In genomic region chr2:65231121-65231520, GRCh38 we compare ENCODE assay signal across 11 cellular contexts. TPM values are rescaled to one million over a fixed set of nuclear protein-coding genes. Genes with fewer than 3 reads are reported as not detected.
A peak's percentile ranks its signal among the peaks of the same experiment; 100 is the strongest.
DNase-seq lines count a peak whose midpoint lies in the region; ATAC-seq, FAIRE-seq and TF ChIP-seq lines count a peak whose summit lies in the region.
"Had no signal": no experiment of that assay in that cellular context is flagged by ENCODE, and none has a peak within 500 bp of the region (broad histone marks: within the 10 kb centered on the region; RNA-seq: fewer than 3 reads in every experiment).

No MANE protein-coding gene starts in this region.

- H3K27me3 ChIP-seq in MG63: no peaks in the 10 kb centered on the region
- H3K27me3 ChIP-seq in dorsolateral prefrontal cortex: no peaks in the 10 kb centered on the region

- H3K9me3 Mint-ChIP-seq in activated B cell treated with CpG ODN at 0.5 μM for 24 hours: no peaks in the 10 kb centered on the region

- peaks cover 40% of the 10 kb centered on the region for H3K36me3 Mint-ChIP-seq in activated B cell treated with CpG ODN at 0.5 μM for 24 hours (ENCODE audit: low read depth)

- H3K4me3 ChIP-seq in A549: no peak overlapping the region
- H3K4me3 ChIP-seq in fibroblast of the aortic adventitia (ENCODE audit: low read depth, low read length): no peak overlapping the region
- no peak overlapping the region for H3K4me3 ChIP-seq in MG63
- peak overlapping the region in 1 of 59 donors; percentile 3 for H3K4me3 ChIP-seq in dorsolateral prefrontal cortex

- TF ChIP-seq CTCF in A549 (IDR thresholded peaks at IDR 0.05) (no peak), activated B cell treated with CpG ODN at 0.5 μM for 24 hours (IDR thresholded peaks at IDR 0.05) (no peak), fibroblast of the aortic adventitia (IDR thresholded peaks at IDR 0.05; ENCODE audit: insufficient read depth, low read length) (no peak), dorsolateral prefrontal cortex (IDR thresholded peaks at IDR 0.05 in 54 of 56, conservative IDR thresholded peaks at IDR 0.05 in 2 of 56; ENCODE audit: low read depth in 1 of 56, partially characterized antibody in 56 of 56) (no peak)

- FAIRE-seq in A549 (lab: Jason Lieb, UNC): no peak

- WGBS in A549 (ENCODE audit: missing lambda C conversion rate): 54% methylated on average over 1 of the region's 1 CpG

- H3K4me2 ChIP-seq in A549: peak overlapping the region; percentile 80

- POLR2A ChIA-PET in A549 (lab: Yijun Ruan, JAX): no interaction called here
- POLR2A ChIA-PET in activated B cell treated with CpG ODN at 0.5 μM for 24 hours (lab: Charles Lee): interaction anchor here (0.7 to 4.2 kb wide), 2 partner anchors 102 to 166 kb away, joined by 3 to 79 read pairs; partner anchors contain the start of gene RAB1A

- no peak for TF ChIP-seq RAD21 in A549 (conservative IDR thresholded peaks at IDR 0.05 in 1 of 2, IDR thresholded peaks at IDR 0.05 in 1 of 2)

- H3K4me3 Mint-ChIP-seq in activated B cell treated with CpG ODN at 0.5 μM for 24 hours: peak overlapping the region; percentile 41

- DNase-seq in A549 (ENCODE audit: low read depth in 1 of 2, low spot score in 1 of 2): no peak
- peak; percentile 74 for DNase-seq in ELR (ENCODE audit: low read depth)
- no peak for DNase-seq in activated B cell treated with CpG ODN at 0.5 μM for 24 hours
- DNase-seq in fibroblast of the aortic adventitia (ENCODE audit: low read depth): peak; percentile 45
- DNase-seq in MG63: no peak
- no peak for DNase-seq in SK-N-DZ (ENCODE audit: low spot score)
- no peak for DNase-seq in GM19240 (ENCODE audit: insufficient read length, low spot score)
- DNase-seq in dorsolateral prefrontal cortex: no peak
- DNase-seq: caudate nucleus, DMS 273 treated with DMSO at 0.1 percent for 48 hours had no signal

- H3K27ac ChIP-seq in A549 (peak overlapping the region in 1 of 2 experiments; percentile 60; a peak in 2 of 6 replicates), dorsolateral prefrontal cortex (no peak overlapping the region)

- H3K36me3 ChIP-seq in MG63: peaks cover 47% of the 10 kb centered on the region

- ATAC-seq in A549 (no peak), activated B cell treated with CpG ODN at 0.5 μM for 24 hours (ENCODE audit: low read depth) (no peak)

- no peak for TF ChIP-seq POLR2A in A549 (IDR thresholded peaks at IDR 0.05; ENCODE audit: low read length)

- CTCF ChIA-PET in A549 (lab: Yijun Ruan, JAX): interaction anchor here (0.8 to 1.7 kb wide), 3 partner anchors 34 to 167 kb away, joined by 3 to 6 read pairs (median 4); no protein-coding TSS in a partner anchor
- CTCF ChIA-PET in activated B cell treated with CpG ODN at 0.5 μM for 24 hours (lab: Charles Lee): no interaction called here

- intact Hi-C loops in activated B cell treated with CpG ODN at 0.5 μM for 24 hours (cut with micrococcal nuclease): no loop called here
- intact Hi-C loops in dorsolateral prefrontal cortex (cut with DNase I): no loop called here

- H3K4me1 Mint-ChIP-seq in activated B cell treated with CpG ODN at 0.5 μM for 24 hours: peaks cover 74% of the 10 kb centered on the region

- H3K27ac Mint-ChIP-seq in activated B cell treated with CpG ODN at 0.5 μM for 24 hours: peak overlapping the region; percentile 77
- H3K27ac Mint-ChIP-seq: progenitor cell of endocrine pancreas had no signal

- no peak for TF ChIP-seq EP300 in A549 (IDR thresholded peaks at IDR 0.05)

- no peaks in the 10 kb centered on the region for H3K27me3 Mint-ChIP-seq in activated B cell treated with CpG ODN at 0.5 μM for 24 hours
- H3K27me3 Mint-ChIP-seq: progenitor cell of endocrine pancreas had no signal

- H3K9me3 ChIP-seq in A549: no peaks in the 10 kb centered on the region
- no peaks in the 10 kb centered on the region for H3K9me3 ChIP-seq in MG63

- H3K4me1 ChIP-seq in A549: peaks cover 41% of the 10 kb centered on the region

TF ChIP-seq in A549, 52 proteins besides CTCF, POLR2A, EP300 and RAD21:
- TF ChIP-seq HOXB5 (CRISPR knock-in tag; IDR thresholded peaks at IDR 0.05): no peak
- TF ChIP-seq, protein P1, sequence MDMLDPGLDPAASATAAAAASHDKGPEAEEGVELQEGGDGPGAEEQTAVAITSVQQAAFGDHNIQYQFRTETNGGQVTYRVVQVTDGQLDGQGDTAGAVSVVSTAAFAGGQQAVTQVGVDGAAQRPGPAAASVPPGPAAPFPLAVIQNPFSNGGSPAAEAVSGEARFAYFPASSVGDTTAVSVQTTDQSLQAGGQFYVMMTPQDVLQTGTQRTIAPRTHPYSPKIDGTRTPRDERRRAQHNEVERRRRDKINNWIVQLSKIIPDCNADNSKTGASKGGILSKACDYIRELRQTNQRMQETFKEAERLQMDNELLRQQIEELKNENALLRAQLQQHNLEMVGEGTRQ (IDR thresholded peaks at IDR 0.05): no peak
- TF ChIP-seq JUN (IDR thresholded peaks at IDR 0.05): no peak
- TF ChIP-seq POLR2AphosphoS2 (conservative IDR thresholded peaks at IDR 0.05; ENCODE audit: low read length): no peak
- no peak for TF ChIP-seq CEBPB (IDR thresholded peaks at IDR 0.05)
- TF ChIP-seq HOXA7 (CRISPR knock-in tag; IDR thresholded peaks at IDR 0.05): no peak
- no peak for TF ChIP-seq MYC (IDR thresholded peaks at IDR 0.05; ENCODE audit: borderline replicate concordance, low read length)
- TF ChIP-seq JUNB (IDR thresholded peaks at IDR 0.05): no peak
- TF ChIP-seq RARB (CRISPR knock-in tag; IDR thresholded peaks at IDR 0.05): no peak
- no peak for TF ChIP-seq MAFK (IDR thresholded peaks at IDR 0.05; ENCODE audit: partially characterized antibody)
- TF ChIP-seq RNF2 (IDR thresholded peaks at IDR 0.05; ENCODE audit: borderline replicate concordance, low read depth): no peak
- no peak for TF ChIP-seq FOSL2 (IDR thresholded peaks at IDR 0.05)
- TF ChIP-seq FOSL2 (CRISPR knock-in tag; IDR thresholded peaks at IDR 0.05): no peak
- TF ChIP-seq TFCP2L1 (CRISPR knock-in tag; IDR thresholded peaks at IDR 0.05): no peak
- no peak for TF ChIP-seq SREBF2 (IDR thresholded peaks at IDR 0.05)
- TF ChIP-seq ESRRA (IDR thresholded peaks at IDR 0.05; ENCODE audit: borderline replicate concordance, low read length): no peak
- no peak for TF ChIP-seq ATOH8 (CRISPR knock-in tag; IDR thresholded peaks at IDR 0.05; ENCODE audit: low read depth)
- TF ChIP-seq GATA3 (IDR thresholded peaks at IDR 0.05; ENCODE audit: borderline replicate concordance): no peak
TF ChIP-seq in A549: peak in this region for 0.

RNA-seq across cellular contexts. Expression of gene ACTR2, which starts 3.5 kb away (rescaled TPM):
- polyA plus RNA-seq in A549 (2011; rRNA removed): 233 and 270 TPM in 2 replicates
- 46.4 and 51.5 TPM in 2 replicates for polyA plus RNA-seq in A549 (2012; cell fraction: cytosol; rRNA removed)
- polyA plus RNA-seq in A549 (2012; cell fraction: nucleus; rRNA removed): 12.9 and 21.6 TPM in 2 replicates
- polyA plus RNA-seq in A549 (2017; fragmentation: RNase III; extraction: RNeasy Plus Mini Kit Qiagen cat#74134 plus additional on column Dnase treatment): 268 to 303 TPM (median 278 TPM) in 3 replicates
- polyA minus RNA-seq in A549 (2011; rRNA and poly(A)+ RNA removed): 71.5 and 74.6 TPM in 2 replicates
- 484 and 493 TPM in 2 replicates for total RNA-seq in activated B cell treated with CpG ODN at 0.5 μM for 24 hours
- total RNA-seq in fibroblast of the aortic adventitia (ENCODE audit: low replicate concordance): 97.1 and 127 TPM in 2 replicates
- total RNA-seq in MG63 (2014; rRNA removed; shearing (Covaris generic); ENCODE audit: low replicate concordance): 26.9 and 29.4 TPM in 2 replicates
- 23.4 and 27.0 TPM in 2 replicates for polyA plus RNA-seq in SK-N-DZ (2014; cell fraction: cytosol; rRNA removed)
- 9.3 and 17.0 TPM in 2 replicates for polyA plus RNA-seq in SK-N-DZ (2014; cell fraction: nucleus; rRNA removed)
- total RNA-seq in dorsolateral prefrontal cortex: 100 to 1,000 TPM; 106 to 287 (median 213) TPM

Comparison
In these comparisons a context has a peak if more than half of its experiments do, and no peak if none do; other contexts are left out.
1. DNase-seq: peak in ELR (single experiment) and fibroblast of the aortic adventitia (single experiment); none in A549 (0 of 2), activated B cell treated with CpG ODN at 0.5 μM for 24 hours (single experiment), MG63 (single experiment), SK-N-DZ (single experiment), GM19240 (single experiment) and dorsolateral prefrontal cortex (0 of 10).